ENCODE assay signal across 13 cellular contexts in the genomic region with DNA sequence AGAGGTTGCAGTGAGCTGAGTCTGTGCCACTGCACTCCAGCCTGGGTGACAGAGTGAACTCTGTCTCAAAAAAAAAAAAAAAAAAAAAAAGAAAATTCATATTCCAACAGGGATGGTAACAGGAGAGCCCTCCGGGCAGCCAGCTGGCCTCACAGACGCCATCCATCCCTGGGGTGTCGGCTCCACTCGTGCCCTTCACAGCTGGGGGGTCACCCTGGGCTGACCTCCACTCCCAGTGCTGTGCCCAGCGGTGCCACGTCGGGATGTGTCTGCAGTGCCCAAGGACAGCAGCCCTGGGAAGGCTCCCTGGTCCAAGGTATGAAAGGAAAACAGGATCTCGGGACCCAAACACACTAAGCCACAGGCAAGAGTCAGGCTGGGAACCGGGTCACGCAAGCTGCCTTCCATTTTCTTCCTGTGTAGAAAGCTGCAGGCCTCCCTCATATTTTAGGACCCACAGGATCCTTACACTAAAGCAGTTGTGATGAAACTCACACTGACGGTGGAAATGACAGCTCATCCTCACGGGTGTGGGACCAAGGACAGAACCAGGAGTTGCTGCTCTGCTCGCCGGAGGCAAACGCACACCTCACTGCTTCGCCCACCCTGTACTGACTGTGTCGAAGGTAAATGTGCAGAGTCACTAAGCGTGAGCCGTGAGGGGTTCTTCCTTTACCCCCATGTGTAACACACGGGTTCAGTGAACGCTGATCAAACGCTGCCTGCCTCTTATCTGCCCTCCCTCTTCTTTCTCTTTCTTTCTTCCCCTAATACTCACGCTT. TPM values are rescaled to one million over a fixed set of nuclear protein-coding genes. Genes with fewer than 3 reads are reported as not detected.
DNase-seq lines count a peak whose midpoint lies in the region; ATAC-seq and TF ChIP-seq lines count a peak whose summit lies in the region.
"Had no signal": no experiment of that assay in that cellular context is flagged by ENCODE, and none has a peak within 500 bp of the region (broad histone marks: within the 10 kb centered on the region; RNA-seq: fewer than 3 reads in every experiment).

No MANE protein-coding gene starts in this region.

- H3K27me3 ChIP-seq in liver (ENCODE audit: control insufficient read depth in 4 of 4, insufficient read depth in 4 of 4, low read length in 3 of 4) (no peaks in the 10 kb centered on the region), transverse colon (no peaks in the 10 kb centered on the region)
- H3K27me3 ChIP-seq: upper lobe of left lung had no signal

- no peak for TF ChIP-seq RAD21 in liver (IDR thresholded peaks at IDR 0.05)

- H3K4me1 ChIP-seq in liver (ENCODE audit: control insufficient read depth in 4 of 4, insufficient read depth in 4 of 4, low read length in 3 of 4) (peaks cover 29 to 86% (median 66%) of the 10 kb centered on the region in 4 donors), transverse colon (peaks cover 52 to 93% (median 90%) of the 10 kb centered on the region in 4 donors)

- H3K9me3 Mint-ChIP-seq in activated T-helper 17 cell treated with anti-CD3 and anti-CD28 coated beads, Interleukin-2, amount 50 U/mL, for 72 hours = no peaks in the 10 kb centered on the region

- H3K9me3 ChIP-seq in liver (ENCODE audit: control insufficient read depth in 4 of 4, low read length in 3 of 4) (no peaks in the 10 kb centered on the region), transverse colon (no peaks in the 10 kb centered on the region)
- H3K9me3 ChIP-seq: upper lobe of left lung had no signal

- H3K36me3 ChIP-seq in liver (ENCODE audit: control insufficient read depth in 4 of 4, insufficient read depth in 3 of 4, low read depth in 1 of 4, low read length in 3 of 4) = no peaks in the 10 kb centered on the region
- H3K36me3 ChIP-seq in transverse colon = no peaks in the 10 kb centered on the region
- H3K36me3 ChIP-seq: upper lobe of left lung had no signal

- peak overlapping the region; percentile 36 for H3K27ac Mint-ChIP-seq in activated T-helper 17 cell treated with anti-CD3 and anti-CD28 coated beads, Interleukin-2, amount 50 U/mL, for 72 hours

- in situ Hi-C loops in transverse colon (cut with MboI; ENCODE audit: low pct_ligation_motif_present in 1 of 4, low pct_unique_long_range_greater_than_20kb in 1 of 4, low sequenced_read_pairs in 3 of 4) = no loop called here

- no peak for TF ChIP-seq EP300 in transverse colon (IDR thresholded peaks at IDR 0.05; ENCODE audit: low read depth)

- H3K27ac ChIP-seq in liver (ENCODE audit: low read depth in 1 of 2, low read length in 2 of 2) (peak overlapping the region; percentile 93 to 96), transverse colon (peak overlapping the region; percentile 81 to 94 (median 94))

- WGBS in liver = 24% methylated on average over 23 of the region's 23 CpGs
- WGBS in transverse colon (ENCODE audit: low coverage in 1 of 2), 2 donors = 59 to 74% methylated on average over 6 to 23 of the region's 23 CpGs

- H3K27me3 Mint-ChIP-seq in activated T-helper 17 cell treated with anti-CD3 and anti-CD28 coated beads, Interleukin-2, amount 50 U/mL, for 72 hours = no peaks in the 10 kb centered on the region

- H3K36me3 Mint-ChIP-seq in activated T-helper 17 cell treated with anti-CD3 and anti-CD28 coated beads, Interleukin-2, amount 50 U/mL, for 72 hours (ENCODE audit: low read depth) = no peaks in the 10 kb centered on the region

- TF ChIP-seq CTCF in liver (IDR thresholded peaks at IDR 0.05; ENCODE audit: low read depth, low read length, missing input control) (no peak), transverse colon (IDR thresholded peaks at IDR 0.05) (no peak)

- peak overlapping the region; percentile 79 for H3K4me3 Mint-ChIP-seq in activated T-helper 17 cell treated with anti-CD3 and anti-CD28 coated beads, Interleukin-2, amount 50 U/mL, for 72 hours

- H3K4me3 ChIP-seq in liver (ENCODE audit: low read depth in 1 of 3, low read length in 3 of 3) = peak overlapping the region; percentile 41 to 71 (median 42)
- no peak overlapping the region for H3K4me3 ChIP-seq in transverse colon
- H3K4me3 ChIP-seq: smooth muscle cell, upper lobe of left lung had no signal

- ATAC-seq in activated T-helper 17 cell treated with anti-CD3 and anti-CD28 coated beads, Interleukin-2, amount 50 U/mL, for 72 hours (replicated peaks) = no peak

- DNase-seq in stimulated activated CD4-positive, alpha-beta T cell treated with anti-CD3 and anti-CD28 coated beads, Interleukin-1b, Interleukin-23, amount 100 ng/mL, for 48 hours = peak; percentile 11
- no peak for DNase-seq in stimulated activated CD4-positive, alpha-beta T cell treated with anti-CD3 and anti-CD28 coated beads, Interleukin-12 subunit alpha, Interleukin-12 subunit beta, amount 100 ng/mL, for 4 hours
- no peak for DNase-seq in transverse colon
- no peak for DNase-seq in NCI-H1417 (lab: John Stamatoyannopoulos, UW)
- DNase-seq in AG20443 (ENCODE audit: low spot score) = no peak
- DNase-seq in SW 1271 (lab: John Stamatoyannopoulos, UW) = no peak
- DNase-seq: COR-L47, NCI-H1092, RPMI8226 had no signal

- peak overlapping the region; percentile 71 to 77 for H3K9ac ChIP-seq in liver (ENCODE audit: low read depth in 1 of 2, low read length in 2 of 2)

- H3K4me1 Mint-ChIP-seq in activated T-helper 17 cell treated with anti-CD3 and anti-CD28 coated beads, Interleukin-2, amount 50 U/mL, for 72 hours = peaks cover 37% of the 10 kb centered on the region

- no peak for TF ChIP-seq POLR2A in transverse colon (IDR thresholded peaks at IDR 0.05)

- intact Hi-C loops in transverse colon (cut with DNase I; ENCODE audit: low total_unique reads) = no loop called here

TF ChIP-seq in liver, 16 proteins besides CTCF, POLR2A, EP300 and RAD21:
- TF ChIP-seq JUND (IDR thresholded peaks at IDR 0.05) (no peak), NR2F2 (IDR thresholded peaks at IDR 0.05) (peak; percentile 6), YY1 (IDR thresholded peaks at IDR 0.05) (no peak)
- TF ChIP-seq, protein P1, sequence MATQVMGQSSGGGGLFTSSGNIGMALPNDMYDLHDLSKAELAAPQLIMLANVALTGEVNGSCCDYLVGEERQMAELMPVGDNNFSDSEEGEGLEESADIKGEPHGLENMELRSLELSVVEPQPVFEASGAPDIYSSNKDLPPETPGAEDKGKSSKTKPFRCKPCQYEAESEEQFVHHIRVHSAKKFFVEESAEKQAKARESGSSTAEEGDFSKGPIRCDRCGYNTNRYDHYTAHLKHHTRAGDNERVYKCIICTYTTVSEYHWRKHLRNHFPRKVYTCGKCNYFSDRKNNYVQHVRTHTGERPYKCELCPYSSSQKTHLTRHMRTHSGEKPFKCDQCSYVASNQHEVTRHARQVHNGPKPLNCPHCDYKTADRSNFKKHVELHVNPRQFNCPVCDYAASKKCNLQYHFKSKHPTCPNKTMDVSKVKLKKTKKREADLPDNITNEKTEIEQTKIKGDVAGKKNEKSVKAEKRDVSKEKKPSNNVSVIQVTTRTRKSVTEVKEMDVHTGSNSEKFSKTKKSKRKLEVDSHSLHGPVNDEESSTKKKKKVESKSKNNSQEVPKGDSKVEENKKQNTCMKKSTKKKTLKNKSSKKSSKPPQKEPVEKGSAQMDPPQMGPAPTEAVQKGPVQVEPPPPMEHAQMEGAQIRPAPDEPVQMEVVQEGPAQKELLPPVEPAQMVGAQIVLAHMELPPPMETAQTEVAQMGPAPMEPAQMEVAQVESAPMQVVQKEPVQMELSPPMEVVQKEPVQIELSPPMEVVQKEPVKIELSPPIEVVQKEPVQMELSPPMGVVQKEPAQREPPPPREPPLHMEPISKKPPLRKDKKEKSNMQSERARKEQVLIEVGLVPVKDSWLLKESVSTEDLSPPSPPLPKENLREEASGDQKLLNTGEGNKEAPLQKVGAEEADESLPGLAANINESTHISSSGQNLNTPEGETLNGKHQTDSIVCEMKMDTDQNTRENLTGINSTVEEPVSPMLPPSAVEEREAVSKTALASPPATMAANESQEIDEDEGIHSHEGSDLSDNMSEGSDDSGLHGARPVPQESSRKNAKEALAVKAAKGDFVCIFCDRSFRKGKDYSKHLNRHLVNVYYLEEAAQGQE (IDR thresholded peaks at IDR 0.05) = no peak
TF ChIP-seq in liver: peak in this region for 1.

RNA-seq across cellular contexts. Expression of gene SLC12A7, which starts 5.3 kb away (rescaled TPM):
- total RNA-seq in activated T-helper 17 cell treated with anti-CD3 and anti-CD28 coated beads, Interleukin-2, amount 50 U/mL, for 72 hours = 10 to 100 TPM; 17.6 to 28.2 TPM
- total RNA-seq in liver (10 to 100 TPM; 27.1 to 64.2 TPM), transverse colon (100 to 1,000 TPM in 1 of 4 donors, 10 to 100 TPM in 3; 60.7 to 144 (median 61.4) TPM)
- polyA plus RNA-seq in liver = 10 to 100 TPM; 12.3 to 30.8 TPM

Comparison
In these comparisons a context has a peak if more than half of its experiments do, and no peak if none do; other contexts are left out.
1. H3K4me3 ChIP-seq: peak in liver (3 of 3); none in transverse colon (0 of 4).